ENCODE assay signal across 8 cellular contexts in the genomic region with DNA sequence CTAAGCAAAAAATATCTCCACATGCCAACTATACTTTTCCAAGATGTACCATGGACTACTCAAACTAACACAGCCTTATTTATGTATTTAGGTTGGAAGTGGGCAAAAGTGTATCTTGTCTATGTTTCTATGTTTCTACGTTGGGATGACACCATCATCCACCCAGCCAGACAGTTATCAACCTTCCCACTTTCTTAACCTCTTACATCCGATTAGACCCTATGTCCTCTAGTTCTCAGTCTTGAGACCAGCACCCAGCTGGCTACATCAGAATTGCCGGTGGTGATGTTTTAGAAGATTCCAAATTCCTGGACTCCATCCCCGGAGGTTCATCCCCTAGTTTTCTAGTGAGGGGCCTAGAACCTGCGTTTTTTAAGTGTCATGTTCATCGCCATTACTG. TPM values are rescaled to one million over a fixed set of nuclear protein-coding genes. Genes with fewer than 3 reads are reported as not detected.
DNase-seq lines count a peak whose midpoint lies in the region; ATAC-seq and TF ChIP-seq lines count a peak whose summit lies in the region.

No MANE protein-coding gene starts in this region.

- intact Hi-C loops in Panc1 (cut with micrococcal nuclease; ENCODE audit: unreplicated experiment): no loop called here

- H3K4me3 ChIP-seq in GM12864 (ENCODE audit: low read depth, low read length) (peak overlapping the region; percentile 82), Panc1 (ENCODE audit: low read depth in 2 of 2, low read length in 2 of 2) (peak overlapping the region; percentile 85 to 91), epithelial cell of proximal tubule (ENCODE audit: low read depth, low read length) (peak overlapping the region; percentile 88), retinal pigment epithelial cell (ENCODE audit: low read length) (peak overlapping the region; percentile 96)

- H3K27me3 ChIP-seq in Panc1 (ENCODE audit: control insufficient read depth, insufficient read depth, low read length): no peaks in the 10 kb centered on the region

- no peaks in the 10 kb centered on the region for H3K9me3 ChIP-seq in Panc1 (ENCODE audit: control insufficient read depth, insufficient read depth, low read depth, low read length)

- H3K36me3 ChIP-seq in Panc1 (ENCODE audit: control insufficient read depth, insufficient read depth, low read length): peaks cover 3% of the 10 kb centered on the region

- CTCF ChIA-PET in Panc1 (lab: Charles Lee): no interaction called here

- peak overlapping the region; percentile 87 for H3K27ac ChIP-seq in Panc1 (ENCODE audit: low read length)
- no peak overlapping the region for H3K27ac ChIP-seq in caudate nucleus (ENCODE audit: low read depth, low read length)

- H3K4me1 ChIP-seq in Panc1 (ENCODE audit: control insufficient read depth, insufficient read depth, low read length): peaks cover 8% of the 10 kb centered on the region

- no peak for ATAC-seq in Panc1
- no peak for ATAC-seq in GM18858 (IDR thresholded peaks at IDR 0.05; ENCODE audit: unreplicated experiment)

- TF ChIP-seq CTCF in GM12864 (IDR thresholded peaks at IDR 0.05; ENCODE audit: low read depth, low read length, missing control alignments): no peak
- no peak for TF ChIP-seq CTCF in Panc1 (IDR thresholded peaks at IDR 0.05)
- no peak for TF ChIP-seq CTCF in epithelial cell of proximal tubule (conservative IDR thresholded peaks at IDR 0.05; ENCODE audit: low read depth, low read length)
- no peak for TF ChIP-seq CTCF in retinal pigment epithelial cell (conservative IDR thresholded peaks at IDR 0.05; ENCODE audit: low read depth, low read length)

- POLR2A ChIA-PET in Panc1 (lab: Charles Lee): no interaction called here

- in situ Hi-C loops in Panc1 (cut with HindIII; ENCODE audit: low pct_unique_long_range_greater_than_20kb, low sequenced_read_pairs): no loop called here

- DNase-seq in GM12864 (ENCODE audit: low read depth) (no peak), Panc1 (ENCODE audit: low read depth, low spot score) (no peak), epithelial cell of proximal tubule (ENCODE audit: low read depth) (no peak), retinal pigment epithelial cell (ENCODE audit: low read depth) (no peak), SKM-1 treated with dmso at 0.1 percent for 144 hours (lab: John Stamatoyannopoulos, UW; ENCODE audit: unreplicated experiment) (no peak), caudate nucleus (lab: John Stamatoyannopoulos, UW) (no peak)
- DNase-seq in stimulated activated CD4-positive, alpha-beta T cell treated with anti-CD3 and anti-CD28 coated beads, Interleukin-2, amount 100 ng/mL, for 24 hours: no peak

- no TSS peak for BruUV-seq in Panc1 (replicated peaks; lab: Mats Ljungman, UMichigan)

RNA-seq across cellular contexts. Expression of gene AASDH, which starts 1.0 kb away (rescaled TPM):
- total RNA-seq in Panc1 (2021; ENCODE audit: unreplicated experiment) (5.4 TPM), epithelial cell of proximal tubule (5.7 and 11.0 TPM in 2 replicates)
- polyA plus RNA-seq in Panc1 (2012; ENCODE audit: insufficient read length): 2.4 TPM

RNA-seq across cellular contexts. Expression of gene PPAT, which starts 47.1 kb away (rescaled TPM):
- total RNA-seq in Panc1 (2021; ENCODE audit: unreplicated experiment): 38.3 TPM
- polyA plus RNA-seq in Panc1 (2012; ENCODE audit: insufficient read length): 27.2 TPM
- total RNA-seq in epithelial cell of proximal tubule: 19.4 and 29.9 TPM in 2 replicates

RNA-seq across cellular contexts. Expression of gene PAICS, which starts 47.7 kb away (rescaled TPM):
- total RNA-seq in Panc1 (2021; ENCODE audit: unreplicated experiment) (135 TPM), epithelial cell of proximal tubule (106 and 159 TPM in 2 replicates)
- polyA plus RNA-seq in Panc1 (2012; ENCODE audit: insufficient read length): 48.6 TPM
